ENCODE assay signal across 8 cellular contexts in the genomic region with DNA sequence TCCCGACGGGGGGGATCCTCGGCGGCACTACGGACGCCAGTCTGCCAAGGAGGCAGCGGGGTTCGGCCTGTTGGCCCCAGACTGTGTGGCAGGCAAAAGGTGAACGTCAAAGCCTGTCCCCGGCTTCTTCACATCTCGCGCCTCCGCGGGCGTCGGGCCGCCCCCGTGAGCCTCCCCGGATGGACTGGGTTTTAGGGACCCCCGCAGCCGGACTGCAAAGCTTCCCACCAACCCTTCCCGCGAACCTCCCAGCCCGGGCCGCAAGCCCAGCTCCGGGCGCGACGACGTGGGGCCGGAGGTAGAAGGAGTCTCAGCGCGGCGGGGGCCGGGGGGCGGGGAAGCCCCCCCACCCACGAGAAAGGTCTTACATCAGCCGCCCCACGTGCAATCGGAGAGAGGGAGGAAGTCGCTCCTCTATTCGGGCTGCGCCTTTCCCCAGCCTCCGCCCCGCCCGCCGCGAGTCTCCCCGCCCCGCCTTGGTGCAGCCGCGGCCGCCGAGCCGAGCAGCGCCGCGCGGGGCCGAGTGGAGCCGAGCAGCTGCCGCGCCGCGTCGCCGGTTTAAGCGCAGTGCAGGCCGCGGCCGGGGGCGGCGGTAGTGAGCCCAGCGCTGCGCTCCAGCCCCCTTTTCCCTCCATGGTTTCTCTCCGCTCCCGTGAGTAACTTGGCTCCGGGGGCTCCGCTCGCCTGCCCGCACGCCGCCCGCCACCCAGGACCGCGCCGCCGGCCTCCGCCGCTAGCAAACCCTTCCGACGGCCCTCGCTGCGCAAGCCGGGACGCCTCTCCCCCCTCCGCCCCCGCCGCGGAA. TPM values are rescaled to one million over a fixed set of nuclear protein-coding genes. Genes with fewer than 3 reads are reported as not detected.
DNase-seq lines count a peak whose midpoint lies in the region; ATAC-seq, FAIRE-seq and TF ChIP-seq lines count a peak whose summit lies in the region.

ANP32B (plus strand) TSS at position 623 of the 805 bp plus-strand sequence. CDS start 215 bp downstream, outside the sequence.

- H2BK20ac ChIP-seq in H1 (ENCODE audit: low read length), result no peak within 1 kb of the TSS

- peak within 1 kb of the TSS; percentile 67 to 97 (median 78) for H3K9ac ChIP-seq in H1 (replicated peaks in 1 of 4; ENCODE audit: extremely low read depth in 1 of 4, low read depth in 3 of 4, low read length in 3 of 4)

- no peak for FAIRE-seq in H1 (lab: Jason Lieb, UNC)

- CTCF ChIA-PET in H1 (lab: Charles Lee; ENCODE audit: partially characterized antibody), result interaction anchor here (1.1 to 3.1 kb wide), 9 partner anchors 12 to 80 kb away, joined by 3 to 13 read pairs (median 4); no protein-coding TSS in a partner anchor

- no peak within 1 kb of the TSS for H2BK5ac ChIP-seq in H1 (ENCODE audit: low read depth, low read length)

- ATAC-seq in GM19463 (IDR thresholded peaks at IDR 0.05; ENCODE audit: unreplicated experiment), result peak; percentile 63

- H3K4me3 ChIP-seq in H1 (ENCODE audit: extremely low read depth in 1 of 4, insufficient read depth in 2 of 4, low read depth in 3 of 4, low read length in 4 of 4), result peak within 1 kb of the TSS; percentile 62 to 95 (median 68)

- peak within 1 kb of the TSS; percentile 85 for H4K5ac ChIP-seq in H1 (ENCODE audit: insufficient read length, low read depth, low read length)

- TF ChIP-seq CTCF in H1 (IDR thresholded peaks at IDR 0.05; ENCODE audit: control extremely low read depth in 1 of 3, insufficient read depth in 1 of 3, low read depth in 1 of 3, low read length in 3 of 3), result peak; percentile 80 to 94 (median 86)

- no peak within 1 kb of the TSS for H2BK12ac ChIP-seq in H1 (ENCODE audit: low read depth, low read length)

- no peak within 1 kb of the TSS for H3K4ac ChIP-seq in H1 (replicated peaks; ENCODE audit: insufficient read length, low read depth, low read length)

- H3K18ac ChIP-seq in H1 (ENCODE audit: extremely low read depth, low read length), result peak within 1 kb of the TSS; percentile 90

- peaks cover 0 to 5% of the 10 kb centered on the region in 2 experiments; a peak in 1 of 4 replicates for H3K9me3 ChIP-seq in H1 (ENCODE audit: insufficient read depth in 2 of 2, low read depth in 1 of 2, low read length in 1 of 2)

- H2BK120ac ChIP-seq in H1 (replicated peaks; ENCODE audit: low read depth, low read length), result no peak within 1 kb of the TSS

- peak within 1 kb of the TSS; percentile 64; the same call in 1 of the 2 replicates for H3K27ac ChIP-seq in H1 (ENCODE audit: low read depth, low read length)

- peak within 1 kb of the TSS; percentile 99 for H4K8ac ChIP-seq in H1 (ENCODE audit: extremely low read depth, insufficient read depth, low read length)

- no peak for TF ChIP-seq EP300 in H1 (IDR thresholded peaks at IDR 0.05; ENCODE audit: borderline replicate concordance in 1 of 2, low read depth in 2 of 2, low read length in 2 of 2)

- H4K20me1 ChIP-seq in H1 (replicated peaks in 1 of 2; ENCODE audit: control insufficient read depth in 1 of 2, insufficient read depth in 2 of 2, low read length in 2 of 2), result peaks cover 19 to 34% of the 10 kb centered on the region in 2 experiments

- peak within 1 kb of the TSS; percentile 96 for H4K91ac ChIP-seq in H1 (replicated peaks; ENCODE audit: insufficient read length, low read length)

- peak within 1 kb of the TSS; percentile 69 for H3K56ac ChIP-seq in H1 (replicated peaks; ENCODE audit: insufficient read length, low read depth, low read length)

- DNase-seq in COLO829 (ENCODE audit: low spot score) (peak; percentile 77), HPDE6-E6E7 (ENCODE audit: extremely low spot score) (peak; percentile 73), NOMO-1 (lab: John Stamatoyannopoulos, UW; ENCODE audit: unreplicated experiment in 2 of 2) (peak; percentile 88 to 96), H1 (ENCODE audit: low read depth in 1 of 2, low spot score in 2 of 2) (peak; percentile 46 to 94), mesenteric fat pad (ENCODE audit: low spot score) (peak; percentile 97)
- DNase-seq in activated CD8-positive, alpha-beta memory T cell treated with anti-CD3 and anti-CD28 coated beads for 48 hours (ENCODE audit: low read depth in 2 of 3, low spot score in 2 of 3), result peak; percentile 88 to 96 (median 89)
- DNase-seq in stimulated activated CD8-positive, alpha-beta memory T cell treated with anti-CD3 and anti-CD28 coated beads, Interleukin-15, amount 100 ng/mL, for 1 hour (ENCODE audit: low read depth), result peak; percentile 85

- peaks cover 42 to 75% (median 62%) of the 10 kb centered on the region in 4 experiments for H3K27me3 ChIP-seq in H1 (replicated peaks in 1 of 4; ENCODE audit: control insufficient read depth in 3 of 4, extremely low read depth in 1 of 4, insufficient read depth in 3 of 4, low read length in 3 of 4)

- H3K79me1 ChIP-seq in H1 (ENCODE audit: low read depth, low read length), result peaks cover 3% of the 10 kb centered on the region; the same call in 1 of the 2 replicates

- no peak within 1 kb of the TSS for H3K14ac ChIP-seq in H1 (ENCODE audit: insufficient read length)

- H3K4me2 ChIP-seq in H1 (ENCODE audit: insufficient read depth in 1 of 2, low read depth in 2 of 2, low read length in 2 of 2), result peak within 1 kb of the TSS; percentile 55 to 94

- peak in 1 of 2 experiments; percentile 33; a peak in 1 of 4 replicates for TF ChIP-seq RAD21 in H1 (IDR thresholded peaks at IDR 0.05 in 1 of 2, conservative IDR thresholded peaks at IDR 0.05 in 1 of 2; ENCODE audit: low read depth in 2 of 2, low read length in 2 of 2)

- POLR2A ChIA-PET in H1 (lab: Charles Lee; ENCODE audit: partially characterized antibody), result interaction anchor here (0.8 to 2.3 kb wide), 11 partner anchors 10 to 109 kb away, joined by 3 to 21 read pairs (median 4); partner anchors contain the start of genes NANS and TRMO

- H3K4me1 ChIP-seq in H1 (replicated peaks in 1 of 4; ENCODE audit: control insufficient read depth in 3 of 4, insufficient read depth in 4 of 4, low read length in 3 of 4), result peaks cover 0 to 7% (median 2%) of the 10 kb centered on the region in 4 experiments; a peak in 2 of 7 replicates

- H2AFZ ChIP-seq in H1 (ENCODE audit: low read length), result no peak within 1 kb of the TSS

- no peak; a peak in 1 of 3 replicates for TF ChIP-seq POLR2A in H1 (IDR thresholded peaks at IDR 0.05; ENCODE audit: control extremely low read depth in 1 of 2, low read depth in 2 of 2, low read length in 2 of 2)

- H3K23ac ChIP-seq in H1 (ENCODE audit: insufficient read length), result no peak within 1 kb of the TSS

- peaks cover 12% of the 10 kb centered on the region; the same call in 1 of the 2 replicates for H3K23me2 ChIP-seq in H1 (ENCODE audit: low read depth, low read length)

- H3K79me2 ChIP-seq in H1 (ENCODE audit: control insufficient read depth in 1 of 2, insufficient read depth in 2 of 2, low read length in 2 of 2), result peaks cover 6 to 28% of the 10 kb centered on the region in 2 experiments

- no peaks in the 10 kb centered on the region for H3K36me3 ChIP-seq in H1 (ENCODE audit: control insufficient read depth in 2 of 4, insufficient read depth in 4 of 4, low read length in 3 of 4)

- 3% methylated on average over 33 of the region's 100 CpGs; no CpG with 5 or more reads in 1 of the 2 experiments for WGBS in H1 (ENCODE audit: extremely low coverage in 1 of 2, insufficient coverage in 1 of 2, insufficient read length in 1 of 2, insufficient replicate concordance in 2 of 2, low coverage in 1 of 2, low lambda C conversion rate in 2 of 2, missing lambda C conversion rate in 1 of 2), 2 experiments

- H2AK5ac ChIP-seq in H1 (ENCODE audit: low read depth, low read length), result no peak within 1 kb of the TSS

- H2BK15ac ChIP-seq in H1 (ENCODE audit: low read length), result no peak within 1 kb of the TSS

TF ChIP-seq in H1, 55 proteins besides CTCF, POLR2A, EP300 and RAD21 (continues in another document):
- TF ChIP-seq CBX8 (IDR thresholded peaks at IDR 0.05; ENCODE audit: borderline replicate concordance, low read depth, low read length) (no peak), JUND (IDR thresholded peaks at IDR 0.05; ENCODE audit: low read length) (0 out of 2 replicates have a peak, but pooled peaks have one; percentile 41), ASH2L (IDR thresholded peaks at IDR 0.05; ENCODE audit: low read length) (peak; percentile 65), BCL11A (IDR thresholded peaks at IDR 0.05; ENCODE audit: low read depth in 2 of 2, low read length in 2 of 2) (no peak), KDM4A (IDR thresholded peaks at IDR 0.05; ENCODE audit: low read depth, low read length, severe bottlenecking) (peak; percentile 89), RNF2 (IDR thresholded peaks at IDR 0.05; ENCODE audit: borderline replicate concordance, low read depth, low read length, missing control alignments, poor library complexity, severe bottlenecking) (peak; percentile 21), HDAC6 (IDR thresholded peaks at IDR 0.05; ENCODE audit: low read depth, low read length) (no peak), SUZ12 (IDR thresholded peaks at IDR 0.05; ENCODE audit: low read length) (0 out of 2 replicates have a peak, but pooled peaks have one; percentile 36), SIN3A (conservative IDR thresholded peaks at IDR 0.05 in 1 of 2, IDR thresholded peaks at IDR 0.05 in 1 of 2; ENCODE audit: low read depth in 1 of 2, low read length in 2 of 2) (0 out of 4 replicates have a peak, but pooled peaks of 1 of the 2 experiments have one; percentile 14), JUN (IDR thresholded peaks at IDR 0.05; ENCODE audit: low read depth, low read length) (no peak), TAF1 (IDR thresholded peaks at IDR 0.05; ENCODE audit: low read depth, low read length) (peak; percentile 71)
- TF ChIP-seq, protein P1, sequence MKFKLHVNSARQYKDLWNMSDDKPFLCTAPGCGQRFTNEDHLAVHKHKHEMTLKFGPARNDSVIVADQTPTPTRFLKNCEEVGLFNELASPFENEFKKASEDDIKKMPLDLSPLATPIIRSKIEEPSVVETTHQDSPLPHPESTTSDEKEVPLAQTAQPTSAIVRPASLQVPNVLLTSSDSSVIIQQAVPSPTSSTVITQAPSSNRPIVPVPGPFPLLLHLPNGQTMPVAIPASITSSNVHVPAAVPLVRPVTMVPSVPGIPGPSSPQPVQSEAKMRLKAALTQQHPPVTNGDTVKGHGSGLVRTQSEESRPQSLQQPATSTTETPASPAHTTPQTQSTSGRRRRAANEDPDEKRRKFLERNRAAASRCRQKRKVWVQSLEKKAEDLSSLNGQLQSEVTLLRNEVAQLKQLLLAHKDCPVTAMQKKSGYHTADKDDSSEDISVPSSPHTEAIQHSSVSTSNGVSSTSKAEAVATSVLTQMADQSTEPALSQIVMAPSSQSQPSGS (IDR thresholded peaks at IDR 0.05; ENCODE audit: low read length), result no peak

RNA-seq across cellular contexts. Expression of gene ANP32B, which starts in this region (rescaled TPM):
- 77.0 and 88.1 TPM in 2 replicates for total RNA-seq in H1 (2021; fragmentation: NEBNext Ultra II Directional; extraction: Animal tissue kit (Norgen Biotek cat#: 25700))
- polyA plus RNA-seq in H1 (2011; rRNA removed), result 5.5 and 7.6 TPM in 2 replicates
- polyA plus RNA-seq in H1 (2011; cell fraction: cytosol; rRNA removed), result 25.1 TPM
- polyA plus RNA-seq in H1 (2011; cell fraction: nucleus; rRNA removed), result 8.8 TPM
- 95.0 to 120 TPM (median 102 TPM) in 4 replicates for polyA plus RNA-seq in H1 (2012, experiment 1 of 2)
- 50.2 TPM for polyA plus RNA-seq in H1 (2012, experiment 2 of 2)
- 157 TPM for polyA plus RNA-seq in H1 (2013, experiment 1 of 2)
- polyA plus RNA-seq in H1 (2013, experiment 2 of 2), result 155 TPM
- polyA minus RNA-seq in H1 (2011; rRNA and poly(A)+ RNA removed), result 2.9 and 4.9 TPM in 2 replicates
- 10.6 TPM for polyA minus RNA-seq in H1 (2011; cell fraction: cytosol; rRNA and poly(A)+ RNA removed)
- polyA minus RNA-seq in H1 (2011; cell fraction: nucleus; rRNA and poly(A)+ RNA removed), result 10.3 TPM
- 103 TPM for total RNA-seq in mesenteric fat pad

Comparison
In these comparisons a context has a peak if more than half of its experiments do, and no peak if none do; other contexts are left out.
1. Peak in every context shown above with its lines: DNase-seq, ATAC-seq, H3K4me3 ChIP-seq and H3K27ac ChIP-seq.